ENCODE assay signal across 21 cellular contexts in the genomic region with DNA sequence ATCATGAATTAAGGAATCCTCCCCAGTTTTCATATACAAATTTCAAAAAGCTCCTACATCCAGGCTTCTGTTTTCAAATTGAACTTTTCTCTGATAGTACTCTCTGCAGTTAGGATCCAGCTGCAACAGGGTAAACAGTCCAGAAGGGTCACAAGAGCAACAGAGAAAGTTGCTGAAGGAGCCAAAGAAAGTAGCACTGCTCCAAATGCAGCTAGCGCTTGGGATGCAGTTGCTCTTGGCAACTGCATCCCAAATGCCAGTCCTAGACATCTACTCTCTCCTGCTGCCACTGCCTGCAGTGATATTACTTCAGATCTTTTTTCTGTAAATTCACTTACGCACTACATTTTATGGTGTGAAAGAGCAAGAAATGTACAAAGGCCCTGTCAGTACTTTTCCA. TPM values are rescaled to one million over a fixed set of nuclear protein-coding genes. Genes with fewer than 3 reads are reported as not detected.
"Had no signal": no experiment of that assay in that cellular context is flagged by ENCODE, and none has a peak within 500 bp of the region (broad histone marks: within the 10 kb centered on the region; RNA-seq: fewer than 3 reads in every experiment).

No MANE protein-coding gene starts in this region.

- H3K4me3 ChIP-seq: cardiac muscle cell had no signal

- H3K9ac ChIP-seq: KMS-11 had no signal

- H3K27me3 ChIP-seq: brain microvascular endothelial cell had no signal

- H3K4me2 ChIP-seq: KMS-11 had no signal

- DNase-seq: activated CD4-positive, alpha-beta T cell treated with anti-CD3 and anti-CD28 coated beads, Interleukin-2, amount 10 ng/mL, durations not matched to agents 24 days and 14 days; activated CD4-positive, alpha-beta T cell treated with anti-CD3 and anti-CD28 coated beads, Interleukin-2, amount 50 U/mL, for 48 hours; activated CD4-positive, CD25-positive, alpha-beta regulatory T cell treated with anti-CD3 and anti-CD28 coated beads, Interleukin-2, amount 50 U/mL, for 72 hours; activated gamma-delta T cell; activated naive CD4-positive, alpha-beta T cell treated with anti-CD3 and anti-CD28 coated beads for 36 hours; activated T-cell treated with anti-CD3 and anti-CD28 coated beads, Interleukin-2, amount 50 U/mL, for 4 hours; brain microvascular endothelial cell; MV-4-11; NCI-H1092 treated with DMSO at 0.1 percent for 48 hours; NCI-H1417 treated with DMSO at 0.1 percent for 48 hours; NCI-H1694; NCI-H2029 treated with DMSO at 0.1 percent for 48 hours; NCI-H446; NCI-H526; NCI-H774; SIG-M5; T-helper 17 cell; T-helper 9 cell had no signal

- H3K36me3 ChIP-seq: brain microvascular endothelial cell, cardiac muscle cell had no signal

- H3K27ac ChIP-seq: brain microvascular endothelial cell, cardiac muscle cell, KMS-11 had no signal

RNA-seq across cellular contexts. Expression of a gene that starts 14.6 kb away (rescaled TPM):
- total RNA-seq: activated CD4-positive, alpha-beta T cell treated with anti-CD3 and anti-CD28 coated beads, Interleukin-2, amount 10 ng/mL, durations not matched to agents 24 days and 14 days; activated naive CD4-positive, alpha-beta T cell treated with anti-CD3 and anti-CD28 coated beads for 36 hours; activated T-cell treated with anti-CD3 and anti-CD28 coated beads, Interleukin-2, amount 50 U/mL, for 4 hours; OCI-LY7; T-helper 17 cell had no signal
